8 cellular contexts compared by ENCODE assay signal in the genomic region with DNA sequence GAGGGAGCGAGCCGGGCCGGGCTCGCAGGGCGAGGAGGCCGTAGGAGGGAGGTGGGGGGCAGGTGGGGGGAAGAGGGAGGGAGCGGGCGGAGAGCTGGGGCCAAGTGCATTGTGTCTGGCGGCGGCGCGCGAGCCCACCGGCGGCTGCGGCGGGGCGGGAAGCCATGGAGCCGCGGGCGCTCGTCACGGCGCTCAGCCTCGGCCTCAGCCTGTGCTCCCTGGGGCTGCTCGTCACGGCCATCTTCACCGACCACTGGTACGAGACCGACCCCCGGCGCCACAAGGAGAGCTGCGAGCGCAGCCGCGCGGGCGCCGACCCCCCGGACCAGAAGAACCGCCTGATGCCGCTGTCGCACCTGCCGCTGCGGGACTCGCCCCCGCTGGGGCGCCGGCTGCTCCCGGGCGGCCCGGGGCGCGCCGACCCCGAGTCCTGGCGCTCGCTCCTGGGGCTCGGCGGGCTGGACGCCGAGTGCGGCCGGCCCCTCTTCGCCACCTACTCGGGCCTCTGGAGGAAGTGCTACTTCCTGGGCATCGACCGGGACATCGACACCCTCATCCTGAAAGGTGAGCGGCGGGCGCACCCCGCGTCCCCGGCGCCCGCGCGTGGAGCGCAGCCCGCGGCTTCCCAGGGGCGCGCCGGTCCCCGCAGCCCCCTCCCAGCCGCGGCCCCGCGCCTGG. TPM values are rescaled to one million over a fixed set of nuclear protein-coding genes. Genes with fewer than 3 reads are reported as not detected.
DNase-seq lines count a peak whose midpoint lies in the region; ATAC-seq and TF ChIP-seq lines count a peak whose summit lies in the region.

A gene (plus strand): TSS at position 107 of the 678 bp plus-strand sequence. CDS start 58 bp downstream, at position 165.

- ATAC-seq in right lobe of liver, result peak; percentile 25 to 56 (median 39)
- no peak for ATAC-seq in HG03039 (IDR thresholded peaks at IDR 0.05; ENCODE audit: unreplicated experiment)

- TF ChIP-seq CTCF in right lobe of liver (IDR thresholded peaks at IDR 0.05), result no peak
- TF ChIP-seq CTCF in tibial artery (IDR thresholded peaks at IDR 0.05), result no peak
- TF ChIP-seq CTCF in RWPE1 (conservative IDR thresholded peaks at IDR 0.05; ENCODE audit: low read depth), result no peak

- CTCF ChIA-PET in RWPE1 (lab: Yijun Ruan, JAX), result no interaction called here

- TF ChIP-seq POLR2A in right lobe of liver (IDR thresholded peaks at IDR 0.05), result no peak

- POLR2A ChIA-PET in RWPE1 (lab: Yijun Ruan, JAX; ENCODE audit: low non-redundant PET), result no interaction called here

- H3K27ac ChIP-seq in HUES6 (ENCODE audit: low read depth, low read length), result no peak within 1 kb of the TSS
- H3K27ac ChIP-seq in right lobe of liver, result no peak within 1 kb of the TSS
- H3K27ac ChIP-seq in tibial artery, result peak within 1 kb of the TSS; percentile 48 to 56
- no peak within 1 kb of the TSS for H3K27ac ChIP-seq in RWPE1

- 0 out of 2 replicates have a peak, but pooled peaks cover 3% of the 10 kb centered on the region for H3K4me1 ChIP-seq in HUES6 (ENCODE audit: control insufficient read depth, insufficient read depth, low read length)
- H3K4me1 ChIP-seq in right lobe of liver, result peaks cover 0 to 11% (median 0%) of the 10 kb centered on the region in 4 donors
- H3K4me1 ChIP-seq in tibial artery, result peaks cover 0 to 33% (median 16%) of the 10 kb centered on the region in 4 donors

- peak within 1 kb of the TSS; percentile 32 for H3K9ac ChIP-seq in HUES6 (ENCODE audit: low read length)

- H3K36me3 ChIP-seq in HUES6 (ENCODE audit: control insufficient read depth, insufficient read depth, low read length) (no peaks in the 10 kb centered on the region), right lobe of liver (no peaks in the 10 kb centered on the region), tibial artery (no peaks in the 10 kb centered on the region)

- 2% methylated on average over 12 of the region's 90 CpGs for WGBS in right lobe of liver (ENCODE audit: insufficient coverage, low coverage, low lambda C conversion rate, missing lambda C conversion rate)

- DNase-seq in D341Med (ENCODE audit: low spot score) (peak; percentile 81), cerebellar cortex (ENCODE audit: low spot score) (peak; percentile 45), right lobe of liver (peak in 1 of 3 donors; percentile 28), tibial artery (no peak), NCI-H524 treated with DMSO at 0.1 percent for 48 hours (lab: John Stamatoyannopoulos, UW) (no peak), RWPE1 (ENCODE audit: low spot score) (no peak)

- intact Hi-C loops in right lobe of liver (cut with DNase I), result no loop called here
- intact Hi-C loops in tibial artery (cut with DNase I; ENCODE audit: low total_unique reads), result no loop called here

- H3K9me3 ChIP-seq in HUES6 (ENCODE audit: control insufficient read depth, insufficient read depth, low read depth, low read length) (no peaks in the 10 kb centered on the region), right lobe of liver (no peaks in the 10 kb centered on the region), tibial artery (no peaks in the 10 kb centered on the region)

- H3K4me3 ChIP-seq in HUES6 (ENCODE audit: low read depth, low read length) (peak within 1 kb of the TSS; percentile 89), right lobe of liver (peak within 1 kb of the TSS; percentile 32 to 54 (median 40)), tibial artery (peak within 1 kb of the TSS; percentile 56 to 82)

- H3K27me3 ChIP-seq in HUES6 (ENCODE audit: control insufficient read depth, insufficient read depth, low read length) (peaks cover 74% of the 10 kb centered on the region), right lobe of liver (peaks cover 7 to 18% of the 10 kb centered on the region in 2 donors), tibial artery (no peaks in the 10 kb centered on the region)

RNA-seq across cellular contexts. Expression of the gene that starts here (rescaled TPM):
- 1 to 10 TPM in 3 of 6 experiments, under 1 TPM in 2, not detected in 1; 0.25 to 1.7 (median 1.4) TPM for total RNA-seq in right lobe of liver

Comparison
In these comparisons a context has a peak if more than half of its experiments do, and no peak if none do; other contexts are left out.
1. DNase-seq: peak in D341Med (single experiment) and cerebellar cortex (single experiment); none in tibial artery (0 of 2), NCI-H524 treated with DMSO at 0.1 percent for 48 hours (single experiment) and RWPE1 (single experiment).
2. H3K27ac ChIP-seq: peak in tibial artery (2 of 2); none in HUES6 (single experiment), right lobe of liver (0 of 3) and RWPE1 (single experiment).
3. Peak in every context shown above with its lines, with median percentiles within 50 percentile points of each other: H3K4me3 ChIP-seq.